ENCODE assay signal across 1 cellular context in genomic region chr16:89445166-89445565, GRCh38.
TF ChIP-seq lines count a peak whose summit lies in the region.

No MANE protein-coding gene starts in this region.

TF ChIP-seq in HCT116, 20 proteins besides CTCF, POLR2A, EP300 and RAD21 (continued from another document):
- no peak for TF ChIP-seq EZH2phosphoT487 (IDR thresholded peaks at IDR 0.05; ENCODE audit: borderline replicate concordance)
- TF ChIP-seq ZFX (IDR thresholded peaks at IDR 0.05) = no peak
- TF ChIP-seq FOSL1 (IDR thresholded peaks at IDR 0.05; ENCODE audit: low read depth) = no peak
- no peak for TF ChIP-seq CBX3 (IDR thresholded peaks at IDR 0.05; ENCODE audit: low read depth)
- no peak for TF ChIP-seq SIN3A (IDR thresholded peaks at IDR 0.05; ENCODE audit: low read depth)
- no peak for TF ChIP-seq ATF3 (IDR thresholded peaks at IDR 0.05)
- TF ChIP-seq EZH2 (IDR thresholded peaks at IDR 0.05) = no peak
- TF ChIP-seq, protein P1, sequence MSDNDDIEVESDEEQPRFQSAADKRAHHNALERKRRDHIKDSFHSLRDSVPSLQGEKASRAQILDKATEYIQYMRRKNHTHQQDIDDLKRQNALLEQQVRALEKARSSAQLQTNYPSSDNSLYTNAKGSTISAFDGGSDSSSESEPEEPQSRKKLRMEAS (IDR thresholded peaks at IDR 0.05) = no peak
- no peak for TF ChIP-seq REST (IDR thresholded peaks at IDR 0.05; ENCODE audit: low read depth)
- no peak for TF ChIP-seq CEBPB (IDR thresholded peaks at IDR 0.05; ENCODE audit: low read depth)
- no peak for TF ChIP-seq TCF7L2 (IDR thresholded peaks at IDR 0.05; ENCODE audit: borderline replicate concordance, extremely low read depth, insufficient read depth, insufficient read length)
- no peak for TF ChIP-seq YY1 (IDR thresholded peaks at IDR 0.05; ENCODE audit: extremely low read depth, insufficient replicate concordance, low read depth, low read length)
